In genomic region chr5:60668715-60669304, GRCh38 we compare ENCODE assay signal across 10 cellular contexts. TPM values are rescaled to one million over a fixed set of nuclear protein-coding genes. Genes with fewer than 3 reads are reported as not detected.
A peak's percentile ranks its signal among the peaks of the same experiment; 100 is the strongest.
DNase-seq lines count a peak whose midpoint lies in the region; ATAC-seq and TF ChIP-seq lines count a peak whose summit lies in the region.
"Had no signal": no experiment of that assay in that cellular context is flagged by ENCODE, and none has a peak within 500 bp of the region (broad histone marks: within the 10 kb centered on the region; RNA-seq: fewer than 3 reads in every experiment).

No MANE protein-coding gene starts in this region.

- TF ChIP-seq RAD21 in Ishikawa (IDR thresholded peaks at IDR 0.05; ENCODE audit: low read depth), result peak; percentile 32; the same call in 1 of the 2 replicates

- in situ Hi-C loops in astrocyte of the spinal cord (cut with HindIII; ENCODE audit: low sequenced_read_pairs), result no loop called here

- intact Hi-C loops in lower lobe of right lung (cut with DNase I), result no loop called here

- no peak overlapping the region for H3K27ac ChIP-seq in lower lobe of right lung
- H3K27ac ChIP-seq: SJSA1 had no signal

- H3K4me3 ChIP-seq in astrocyte of the spinal cord (ENCODE audit: low read depth, low read length) (no peak overlapping the region), lower lobe of right lung (no peak overlapping the region)
- H3K4me3 ChIP-seq: SJSA1 had no signal

- TF ChIP-seq CTCF in astrocyte of the spinal cord (IDR thresholded peaks at IDR 0.05; ENCODE audit: low read depth, low read length) (peak; percentile 44), lower lobe of right lung (IDR thresholded peaks at IDR 0.05) (peak; percentile 58)

- no peaks in the 10 kb centered on the region for H3K36me3 ChIP-seq in lower lobe of right lung

- no peaks in the 10 kb centered on the region for H3K4me1 ChIP-seq in lower lobe of right lung
- H3K4me1 ChIP-seq: SJSA1 had no signal

- peak; percentile 43 for DNase-seq in DMS53 treated with DMSO at 0.1 percent for 48 hours (lab: John Stamatoyannopoulos, UW; ENCODE audit: unreplicated experiment)
- DNase-seq in astrocyte of the spinal cord (ENCODE audit: low read depth, low spot score), result peak; percentile 48
- DNase-seq in lower lobe of right lung, result no peak
- DNase-seq in NCI-H526 treated with DMSO at 0.1 percent for 48 hours (lab: John Stamatoyannopoulos, UW), result no peak
- DNase-seq in activated CD4-positive, alpha-beta T cell treated with anti-CD3 and anti-CD28 coated beads, Interleukin-2, amount 50 U/mL, for 4 hours, result no peak

- no peaks in the 10 kb centered on the region for H3K27me3 ChIP-seq in lower lobe of right lung (ENCODE audit: low read depth)
- H3K27me3 ChIP-seq: SJSA1 had no signal

- H3K9me3 ChIP-seq in lower lobe of right lung, result no peaks in the 10 kb centered on the region
- H3K9me3 ChIP-seq: SJSA1 had no signal

- no peak for TF ChIP-seq EP300 in Ishikawa (IDR thresholded peaks at IDR 0.05; ENCODE audit: borderline replicate concordance)

- ATAC-seq in lower lobe of right lung, result no peak
- ATAC-seq in esophagus mucosa, result no peak
- no peak for ATAC-seq in GM18519 (IDR thresholded peaks at IDR 0.05; ENCODE audit: low FRiP score, unreplicated experiment)
- ATAC-seq: naive thymus-derived CD4-positive, alpha-beta T cell had no signal

TF ChIP-seq in Ishikawa, 13 proteins besides CTCF, POLR2A, EP300 and RAD21:
- TF ChIP-seq USF1 (IDR thresholded peaks at IDR 0.05) (no peak), ZBTB7A (IDR thresholded peaks at IDR 0.05; ENCODE audit: low read depth) (no peak), YY1 (IDR thresholded peaks at IDR 0.05; ENCODE audit: low read depth) (no peak), MAX (IDR thresholded peaks at IDR 0.05) (no peak), CEBPB (IDR thresholded peaks at IDR 0.05) (no peak), EGR1 (IDR thresholded peaks at IDR 0.05) (no peak), CREB1 (IDR thresholded peaks at IDR 0.05; ENCODE audit: low read depth) (no peak), TEAD4 (IDR thresholded peaks at IDR 0.05) (no peak), TCF12 (IDR thresholded peaks at IDR 0.05; ENCODE audit: low read depth) (no peak), FOXM1 (IDR thresholded peaks at IDR 0.05; ENCODE audit: borderline replicate concordance, low read depth) (no peak), REST (IDR thresholded peaks at IDR 0.05; ENCODE audit: low read depth) (no peak), NFIC (IDR thresholded peaks at IDR 0.05) (no peak), TAF1 (IDR thresholded peaks at IDR 0.05; ENCODE audit: low read depth) (no peak)
TF ChIP-seq in Ishikawa: peak in this region for 0.

RNA-seq across cellular contexts. Expression of gene DEPDC1B, which starts 31.2 kb away (rescaled TPM):
- total RNA-seq in lower lobe of right lung (0.30 TPM), esophagus mucosa (4.9 TPM)

Comparison
In these comparisons a context has a peak if more than half of its experiments do, and no peak if none do; other contexts are left out.
1. DNase-seq: peak in DMS53 treated with DMSO at 0.1 percent for 48 hours (single experiment) and astrocyte of the spinal cord (single experiment); none in lower lobe of right lung (single experiment), NCI-H526 treated with DMSO at 0.1 percent for 48 hours (single experiment) and activated CD4-positive, alpha-beta T cell treated with anti-CD3 and anti-CD28 coated beads, Interleukin-2, amount 50 U/mL, for 4 hours (0 of 2).